1 cellular context compared by ENCODE assay signal in genomic region chr5:132829742-132830435, GRCh38.
TF ChIP-seq lines count a peak whose summit lies in the region.

No MANE protein-coding gene starts in this region.

TF ChIP-seq in HEK293, 187 proteins besides CTCF, POLR2A, EP300 and RAD21 (continued from another document and continues in another):
- TF ChIP-seq PRDM10 (tag by site-specific recombination; IDR thresholded peaks at IDR 0.05) (no peak), ZNF335 (tag by site-specific recombination; conservative IDR thresholded peaks at IDR 0.05) (no peak), ZNF670 (tag by site-specific recombination; IDR thresholded peaks at IDR 0.05; ENCODE audit: low read depth) (no peak), ZNF501 (tag by site-specific recombination; IDR thresholded peaks at IDR 0.05) (no peak), ZNF664 (tag by site-specific recombination; IDR thresholded peaks at IDR 0.05) (no peak), AEBP2 (tag by site-specific recombination; IDR thresholded peaks at IDR 0.05; ENCODE audit: borderline replicate concordance) (no peak), YY2 (tag by site-specific recombination; IDR thresholded peaks at IDR 0.05) (0 out of 2 replicates have a peak, but pooled peaks have one; percentile 26), PRDM4 (tag by site-specific recombination; IDR thresholded peaks at IDR 0.05) (no peak), ZNF843 (tag by site-specific recombination; IDR thresholded peaks at IDR 0.05) (peak; percentile 33; the same call in 1 of the 2 replicates), ZBTB1 (tag by site-specific recombination; IDR thresholded peaks at IDR 0.05) (no peak), ZNF148 (tag by site-specific recombination; IDR thresholded peaks at IDR 0.05; ENCODE audit: borderline replicate concordance) (no peak), ZNF645 (tag by site-specific recombination; IDR thresholded peaks at IDR 0.05) (no peak), ZNF426 (tag by site-specific recombination; IDR thresholded peaks at IDR 0.05) (no peak), PRDM1 (tag by site-specific recombination; IDR thresholded peaks at IDR 0.05) (no peak), WT1 (tag by site-specific recombination; IDR thresholded peaks at IDR 0.05) (no peak), ZNF529 (tag by site-specific recombination; IDR thresholded peaks at IDR 0.05; ENCODE audit: insufficient replicate concordance) (no peak), ZNF639 (tag by site-specific recombination; IDR thresholded peaks at IDR 0.05) (no peak), ZNF692 (tag by site-specific recombination; IDR thresholded peaks at IDR 0.05) (no peak; the same call in 1 of the 2 replicates), ZNF555 (tag by site-specific recombination; conservative IDR thresholded peaks at IDR 0.05) (no peak), SP3 (tag by site-specific recombination; IDR thresholded peaks at IDR 0.05) (no peak), RBAK (tag by site-specific recombination; IDR thresholded peaks at IDR 0.05) (no peak), ZBTB7A (tag by site-specific recombination; IDR thresholded peaks at IDR 0.05; ENCODE audit: low read depth) (no peak), ZNF629 (tag by site-specific recombination; IDR thresholded peaks at IDR 0.05) (no peak; the same call in 1 of the 2 replicates), KLF9 (tag by site-specific recombination; IDR thresholded peaks at IDR 0.05; ENCODE audit: low read depth) (0 out of 2 replicates have a peak, but pooled peaks have one; percentile 11), ZNF624 (tag by site-specific recombination; IDR thresholded peaks at IDR 0.05) (no peak), TRIM28 (IDR thresholded peaks at IDR 0.05; ENCODE audit: borderline replicate concordance, low read length) (no peak), ZNF416 (tag by site-specific recombination; IDR thresholded peaks at IDR 0.05) (no peak), ZNF324 (tag by site-specific recombination; IDR thresholded peaks at IDR 0.05) (no peak), ZNF571 (tag by site-specific recombination; IDR thresholded peaks at IDR 0.05) (no peak), ZNF266 (tag by site-specific recombination; IDR thresholded peaks at IDR 0.05; ENCODE audit: low read depth) (no peak), ZNF394 (tag by site-specific recombination; IDR thresholded peaks at IDR 0.05; ENCODE audit: borderline replicate concordance) (no peak; the same call in 1 of the 2 replicates), ZSCAN4 (tag by site-specific recombination; IDR thresholded peaks at IDR 0.05) (no peak), ZSCAN23 (tag by site-specific recombination; IDR thresholded peaks at IDR 0.05) (no peak), ZBTB49 (tag by site-specific recombination; IDR thresholded peaks at IDR 0.05; ENCODE audit: low read depth) (no peak), ZNF214 (tag by site-specific recombination; IDR thresholded peaks at IDR 0.05; ENCODE audit: borderline replicate concordance) (no peak), ZBTB10 (tag by site-specific recombination; IDR thresholded peaks at IDR 0.05) (peak; percentile 84), ZNF2 (tag by site-specific recombination; IDR thresholded peaks at IDR 0.05) (peak; percentile 82), ZBTB48 (tag by site-specific recombination; IDR thresholded peaks at IDR 0.05) (no peak), BCL11B (tag by site-specific recombination; IDR thresholded peaks at IDR 0.05; ENCODE audit: low read depth) (no peak; the same call in 1 of the 2 replicates), OSR2 (tag by site-specific recombination; IDR thresholded peaks at IDR 0.05) (0 out of 2 replicates have a peak, but pooled peaks have one; percentile 6)
